Comparison of ENCODE assay signal across 25 cellular contexts in the genomic region with DNA sequence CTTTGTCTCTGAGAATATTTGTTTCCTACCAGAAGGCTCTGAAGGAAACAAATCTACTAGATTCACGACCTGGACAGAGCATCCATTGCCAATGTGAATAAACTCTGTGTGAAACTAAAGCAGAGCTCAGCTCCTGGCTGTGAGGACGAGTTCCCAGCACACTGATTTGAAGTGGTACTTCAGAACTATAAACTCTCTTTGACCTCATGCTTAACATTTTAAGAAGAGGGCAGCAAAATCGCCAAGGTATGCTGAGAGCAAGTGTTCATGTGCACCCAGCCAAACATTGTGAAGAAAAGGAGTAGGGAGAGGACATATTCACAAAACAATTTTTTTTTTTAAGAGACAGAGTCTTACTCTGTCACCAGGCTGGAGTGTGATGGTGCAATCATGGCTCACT.
"Had no signal": no experiment of that assay in that cellular context is flagged by ENCODE, and none has a peak within 500 bp of the region (broad histone marks: within the 10 kb centered on the region; RNA-seq: fewer than 3 reads in every experiment).

No MANE protein-coding gene starts in this region.

- H3K9me3 Mint-ChIP-seq: activated CD8-positive, alpha-beta T cell treated with anti-CD3 and anti-CD28 coated beads for 36 hours; activated naive CD4-positive, alpha-beta T cell treated with anti-CD3 and anti-CD28 coated beads, Interleukin-2, amount 50 U/mL, for 24 hours; activated T-helper 1 cell treated with anti-CD3 and anti-CD28 coated beads, Interleukin-12 subunit alpha, Interleukin-12 subunit beta, Interleukin-2, Interleukin-4 antibody, amounts not matched to agents 30 ng/mL and 10 ng/mL and 1 ng/mL, durations not matched to agents 14 hours and 24 hours and 36 hours; T-helper 1 cell treated with Interleukin-12 subunit alpha and Interleukin-12 subunit beta and Interleukin-4 antibody, amounts not matched to agents 30 μg/mL and 1 μg/mL, for 36 hours had no signal

- H3K27ac ChIP-seq: ascending aorta, body of pancreas had no signal

- H3K9me3 ChIP-seq: ascending aorta, body of pancreas had no signal

- H3K4me1 ChIP-seq: ascending aorta, body of pancreas had no signal

- H3K27me3 ChIP-seq: ascending aorta, body of pancreas had no signal

- H3K36me3 Mint-ChIP-seq: activated naive CD4-positive, alpha-beta T cell treated with anti-CD3 and anti-CD28 coated beads, Interleukin-2, amount 50 U/mL, for 24 hours had no signal

- H3K4me1 Mint-ChIP-seq: activated naive CD4-positive, alpha-beta T cell treated with anti-CD3 and anti-CD28 coated beads, Interleukin-2, amount 50 U/mL, for 24 hours had no signal

- H3K36me3 ChIP-seq: ascending aorta had no signal

- DNase-seq: activated CD4-positive, alpha-beta T cell treated with anti-CD3 and anti-CD28 coated beads for 4 hours; activated CD8-positive, alpha-beta memory T cell treated with anti-CD3 and anti-CD28 coated beads, Interleukin-2, amount 50 U/mL, for 4 hours; activated CD8-positive, alpha-beta T cell treated with anti-CD3 and anti-CD28 coated beads for 36 hours; activated effector memory CD4-positive, alpha-beta T cell treated with Interleukin-2 at 50 U/mL for 16 hours; activated naive CD4-positive, alpha-beta T cell; body of pancreas; central memory CD4-positive, alpha-beta T cell; IMR-90; Kasumi-1; KBM-7; NCI-H1092; NCI-H1417; NCI-H1694; NCI-H2029; NCI-H446; NCI-H526; NCI-H774; NK-92 treated with Interleukin-12 subunit alpha and Interleukin-12 subunit beta, amount 100 ng/mL, for 24 hours; OCI-M1; SHP77 treated with DMSO at 0.1 percent for 48 hours had no signal

- ATAC-seq: activated CD4-positive, CD25-positive, alpha-beta regulatory T cell treated with anti-CD3 and anti-CD28 coated beads, Interleukin-2, amount 50 U/mL, for 24 hours; activated CD8-positive, alpha-beta T cell treated with anti-CD3 and anti-CD28 coated beads for 36 hours; body of pancreas had no signal

- H3K27ac Mint-ChIP-seq: activated CD8-positive, alpha-beta T cell treated with anti-CD3 and anti-CD28 coated beads for 36 hours; activated naive CD4-positive, alpha-beta T cell treated with anti-CD3 and anti-CD28 coated beads, Interleukin-2, amount 50 U/mL, for 24 hours; activated T-helper 1 cell treated with anti-CD3 and anti-CD28 coated beads, Interleukin-12 subunit alpha, Interleukin-12 subunit beta, Interleukin-2, Interleukin-4 antibody, amounts not matched to agents 30 ng/mL and 10 ng/mL and 1 ng/mL, durations not matched to agents 14 hours and 24 hours and 36 hours; T-helper 1 cell treated with Interleukin-12 subunit alpha and Interleukin-12 subunit beta and Interleukin-4 antibody, amounts not matched to agents 30 μg/mL and 1 μg/mL, for 36 hours had no signal

- H3K4me3 Mint-ChIP-seq: activated CD8-positive, alpha-beta T cell treated with anti-CD3 and anti-CD28 coated beads for 36 hours; activated naive CD4-positive, alpha-beta T cell treated with anti-CD3 and anti-CD28 coated beads, Interleukin-2, amount 50 U/mL, for 24 hours; activated T-helper 1 cell treated with anti-CD3 and anti-CD28 coated beads, Interleukin-12 subunit alpha, Interleukin-12 subunit beta, Interleukin-2, Interleukin-4 antibody, amounts not matched to agents 30 ng/mL and 10 ng/mL and 1 ng/mL, durations not matched to agents 14 hours and 24 hours and 36 hours; T-helper 1 cell treated with Interleukin-12 subunit alpha and Interleukin-12 subunit beta and Interleukin-4 antibody, amounts not matched to agents 30 μg/mL and 1 μg/mL, for 36 hours had no signal

- H3K4me3 ChIP-seq: ascending aorta, body of pancreas had no signal

- H3K27me3 Mint-ChIP-seq: activated CD8-positive, alpha-beta T cell treated with anti-CD3 and anti-CD28 coated beads for 36 hours had no signal
